ENCODE assay signal across 8 cellular contexts in the genomic region with DNA sequence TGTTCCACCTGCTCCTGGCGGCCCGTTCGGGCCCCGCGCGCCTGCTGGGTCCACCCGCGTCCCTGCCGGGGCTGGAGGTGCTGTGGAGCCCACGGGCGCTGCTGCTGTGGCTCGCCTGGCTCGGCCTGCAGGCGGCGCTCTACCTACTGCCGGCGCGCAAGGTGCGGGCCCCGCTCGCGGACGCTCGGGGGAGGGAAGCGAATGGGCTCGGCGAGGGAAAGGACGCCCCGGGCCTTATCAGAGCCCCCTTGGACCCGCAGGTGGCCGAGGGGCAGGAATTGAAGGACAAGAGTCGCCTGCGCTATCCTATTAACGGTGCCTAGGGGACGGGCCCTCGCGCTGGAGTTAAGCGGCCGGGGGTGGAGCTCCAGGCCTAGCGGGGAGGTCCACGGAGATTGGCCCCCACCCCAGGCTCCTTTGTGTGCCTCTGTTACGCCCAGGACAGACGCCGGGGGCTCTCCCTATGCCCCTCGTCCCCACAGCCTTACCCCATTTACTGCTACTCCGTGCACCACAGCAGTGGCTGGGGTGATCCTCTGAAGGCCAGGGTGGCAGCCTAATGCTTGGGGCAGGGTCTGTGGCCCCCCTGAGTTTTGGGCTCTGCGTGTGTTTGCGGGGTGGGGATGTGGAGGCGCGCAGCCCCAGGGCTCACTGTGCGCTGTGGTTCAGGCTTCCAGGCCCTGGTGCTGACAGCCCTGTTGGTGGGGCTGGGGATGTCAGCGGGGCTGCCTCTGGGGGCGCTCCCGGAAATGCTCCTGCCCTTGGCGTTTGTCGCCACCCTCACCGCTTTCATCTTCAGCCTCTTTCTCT. TPM values are rescaled to one million over a fixed set of nuclear protein-coding genes. Genes with fewer than 3 reads are reported as not detected.
DNase-seq lines count a peak whose midpoint lies in the region; ATAC-seq and TF ChIP-seq lines count a peak whose summit lies in the region.

No MANE protein-coding gene starts in this region.

- H3K4me2 ChIP-seq in HCT116 (ENCODE audit: low read length) = peak overlapping the region; percentile 92

- CTCF ChIA-PET in HCT116 (lab: Charles Lee) = interaction anchor here (1.0 to 3.2 kb wide), 11 partner anchors 9 to 269 kb away, joined by 3 to 20 read pairs (median 4); a partner anchor contains a TSS

- H3K79me2 ChIP-seq in HCT116 (ENCODE audit: insufficient read depth, low read length) = peaks cover 21% of the 10 kb centered on the region

- TF ChIP-seq RAD21 in HCT116 (IDR thresholded peaks at IDR 0.05; ENCODE audit: low read depth) = no peak

- TF ChIP-seq CTCF in HCT116 (IDR thresholded peaks at IDR 0.05 in 2 of 3, conservative IDR thresholded peaks at IDR 0.05 in 1 of 3; ENCODE audit: borderline replicate concordance in 1 of 3, insufficient read depth in 1 of 3, low read depth in 2 of 3, low read length in 2 of 3) (peak in 2 of 3 experiments; percentile 90; a peak in 4 of 6 replicates), foreskin fibroblast (IDR thresholded peaks at IDR 0.05; ENCODE audit: low read depth, low read length) (peak; percentile 73), tibial nerve (IDR thresholded peaks at IDR 0.05) (peak; percentile 72 to 89 (median 84))

- intact Hi-C loops in HCT116 (cut with micrococcal nuclease) = loop anchor here (5.0 to 10.0 kb wide), 2 partner anchors 70 to 198 kb away; a partner anchor contains a TSS

- H3K4me3 ChIP-seq in HCT116 (replicated peaks in 1 of 2; ENCODE audit: low read depth in 1 of 2, low read length in 2 of 2) (peak overlapping the region; percentile 66 to 76), foreskin fibroblast (ENCODE audit: low read depth in 1 of 2, low read length in 2 of 2) (peak overlapping the region; percentile 52 to 71), tibial nerve (peak overlapping the region; percentile 43 to 60 (median 57)), SJCRH30 (no peak overlapping the region; the same call in 1 of the 2 replicates)

- H3K4me1 ChIP-seq in HCT116 (ENCODE audit: control insufficient read depth in 1 of 2, insufficient read depth in 2 of 2, low read length in 2 of 2) = peaks cover 22 to 52% of the 10 kb centered on the region in 2 experiments
- H3K4me1 ChIP-seq in tibial nerve = peaks cover 0 to 51% (median 38%) of the 10 kb centered on the region in 4 donors
- H3K4me1 ChIP-seq in SJCRH30 = peaks cover 5% of the 10 kb centered on the region; the same call in 1 of the 2 replicates

- ATAC-seq in HCT116 = peak; percentile 56

- no peak for TF ChIP-seq EP300 in tibial nerve (IDR thresholded peaks at IDR 0.05)

- H4K20me1 ChIP-seq in HCT116 (ENCODE audit: insufficient read depth) = no peaks in the 10 kb centered on the region

- H3K36me3 ChIP-seq in HCT116 (ENCODE audit: control insufficient read depth in 1 of 2, insufficient read depth in 2 of 2, low read length in 2 of 2) (0 out of 4 replicates have a peak, but pooled peaks cover 0 to 10% of the 10 kb centered on the region in 2 experiments), tibial nerve (peaks cover 0 to 49% (median 6%) of the 10 kb centered on the region in 3 donors), SJCRH30 (no peaks in the 10 kb centered on the region)

- H3K9me2 ChIP-seq in HCT116 (ENCODE audit: insufficient read depth) = no peaks in the 10 kb centered on the region

- 2 to 3% methylated on average over 17 to 19 of the region's 57 CpGs for WGBS in tibial nerve, 2 donors

- peak overlapping the region; percentile 82 for H3K27ac ChIP-seq in HCT116 (ENCODE audit: low read depth, low read length)
- H3K27ac ChIP-seq in tibial nerve = peak overlapping the region in 2 of 4 donors; percentile 71 to 82
- H3K27ac ChIP-seq in SJCRH30 = no peak overlapping the region

- RAD21 ChIA-PET in HCT116 (lab: Charles Lee; ENCODE audit: low non-redundant PET in 1 of 2, low total read pairs in 2 of 2, uncharacterized antibody in 2 of 2, unreplicated experiment in 2 of 2) = no interaction called here

- BruUV-seq in HCT116 (replicated peaks; lab: Mats Ljungman, UMichigan) = no TSS peak

- no peaks in the 10 kb centered on the region for H3K27me3 ChIP-seq in HCT116 (ENCODE audit: insufficient read depth, low read length)
- H3K27me3 ChIP-seq in tibial nerve = no peaks in the 10 kb centered on the region
- no peaks in the 10 kb centered on the region for H3K27me3 ChIP-seq in SJCRH30

- no peak overlapping the region for H2AFZ ChIP-seq in HCT116 (ENCODE audit: low read depth, low read length, poor library complexity, severe bottlenecking)

- DNase-seq in DMS53 treated with DMSO at 0.1 percent for 48 hours (lab: John Stamatoyannopoulos, UW; ENCODE audit: unreplicated experiment) (peak; percentile 45), HCT116 (ENCODE audit: low read depth, low spot score) (no peak), NOMO-1 treated with DMSO at 0.1 percent for 48 hours (lab: John Stamatoyannopoulos, UW; ENCODE audit: unreplicated experiment) (peak; percentile 51), foreskin fibroblast (peak in 1 of 2 donors; percentile 84), nucleus accumbens (lab: John Stamatoyannopoulos, UW) (peak in 42 of 56 donors; percentile 11 to 69 (median 44)), tibial nerve (ENCODE audit: low spot score in 2 of 2) (no peak), SJCRH30 (no peak)
- DNase-seq in activated T-helper 1 cell treated with anti-CD3 and anti-CD28 coated beads, Interleukin-2, amount 50 U/mL, for 16 hours (ENCODE audit: low read depth in 1 of 2, low spot score in 1 of 2) = peak; percentile 63 to 67

- no peak for TF ChIP-seq POLR2A in HCT116 (IDR thresholded peaks at IDR 0.05; ENCODE audit: borderline replicate concordance, extremely low read depth, insufficient read depth, insufficient read length)
- TF ChIP-seq POLR2A in tibial nerve (IDR thresholded peaks at IDR 0.05) = no peak

- POLR2A ChIA-PET in HCT116 (lab: Charles Lee) = interaction anchor here (1.3 to 3.7 kb wide), 10 partner anchors 9 to 194 kb away, joined by 3 to 21 read pairs (median 9); a partner anchor contains a TSS

- H3K9me3 ChIP-seq in HCT116 (ENCODE audit: control insufficient read depth in 1 of 2, insufficient read depth in 1 of 2, low read depth in 1 of 2, low read length in 2 of 2) (no peaks in the 10 kb centered on the region), tibial nerve (no peaks in the 10 kb centered on the region), SJCRH30 (replicated peaks) (no peaks in the 10 kb centered on the region)

- peak overlapping the region; percentile 68 for H3K9ac ChIP-seq in HCT116 (ENCODE audit: low read length)

TF ChIP-seq in HCT116, 20 proteins besides CTCF, POLR2A, EP300 and RAD21 (continues in another document):
- TF ChIP-seq, protein P1, sequence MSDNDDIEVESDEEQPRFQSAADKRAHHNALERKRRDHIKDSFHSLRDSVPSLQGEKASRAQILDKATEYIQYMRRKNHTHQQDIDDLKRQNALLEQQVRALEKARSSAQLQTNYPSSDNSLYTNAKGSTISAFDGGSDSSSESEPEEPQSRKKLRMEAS (IDR thresholded peaks at IDR 0.05) = no peak
- TF ChIP-seq ZNF274 (IDR thresholded peaks at IDR 0.05; ENCODE audit: low read depth, low read length) (no peak), YY1 (IDR thresholded peaks at IDR 0.05; ENCODE audit: extremely low read depth, insufficient replicate concordance, low read depth, low read length) (peak; percentile 53), POLR2AphosphoS5 (IDR thresholded peaks at IDR 0.05; ENCODE audit: low read depth, low read length) (peak; percentile 55), FOSL1 (IDR thresholded peaks at IDR 0.05; ENCODE audit: low read depth) (no peak), CBX3 (IDR thresholded peaks at IDR 0.05; ENCODE audit: low read depth) (no peak), SP1 (IDR thresholded peaks at IDR 0.05; ENCODE audit: low read depth) (no peak), SIN3A (IDR thresholded peaks at IDR 0.05; ENCODE audit: low read depth) (no peak), TCF7L2 (IDR thresholded peaks at IDR 0.05; ENCODE audit: borderline replicate concordance, extremely low read depth, insufficient read depth, insufficient read length) (peak; percentile 68), SRF (IDR thresholded peaks at IDR 0.05; ENCODE audit: low read depth) (no peak), EZH2 (IDR thresholded peaks at IDR 0.05) (no peak), ZFX (IDR thresholded peaks at IDR 0.05) (0 out of 2 replicates have a peak, but pooled peaks have one; percentile 35), ELF1 (IDR thresholded peaks at IDR 0.05; ENCODE audit: borderline replicate concordance, low read depth) (no peak), EGR1 (IDR thresholded peaks at IDR 0.05; ENCODE audit: low read depth) (no peak), CEBPB (IDR thresholded peaks at IDR 0.05; ENCODE audit: low read depth) (no peak)
- TF ChIP-seq, protein P2, sequence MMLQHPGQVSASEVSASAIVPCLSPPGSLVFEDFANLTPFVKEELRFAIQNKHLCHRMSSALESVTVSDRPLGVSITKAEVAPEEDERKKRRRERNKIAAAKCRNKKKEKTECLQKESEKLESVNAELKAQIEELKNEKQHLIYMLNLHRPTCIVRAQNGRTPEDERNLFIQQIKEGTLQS (IDR thresholded peaks at IDR 0.05) = no peak

RNA-seq across cellular contexts. Expression of a gene that starts 1.1 kb away (rescaled TPM):
- total RNA-seq in HCT116 (2021; ENCODE audit: unreplicated experiment) (52.9 TPM), tibial nerve (10 to 100 TPM; 13.6 to 93.0 (median 41.5) TPM)
- 38.9 and 41.5 TPM in 2 replicates for polyA plus RNA-seq in HCT116 (2012)
- 2.9 and 3.7 TPM in 2 replicates for total RNA-seq in SJCRH30 (2014; rRNA removed; shearing (Covaris generic))

RNA-seq across cellular contexts. Expression of a gene that starts 4.7 kb away (rescaled TPM):
- total RNA-seq in HCT116 (2021; ENCODE audit: unreplicated experiment) (18.8 TPM), tibial nerve (10 to 100 TPM; 19.2 to 26.8 (median 22.6) TPM)
- 9.6 and 13.4 TPM in 2 replicates for polyA plus RNA-seq in HCT116 (2012)
- total RNA-seq in SJCRH30 (2014; rRNA removed; shearing (Covaris generic)) = 8.3 and 9.4 TPM in 2 replicates

RNA-seq across cellular contexts. Expression of a gene that starts 9.2 kb away (rescaled TPM):
- total RNA-seq in HCT116 (2021; ENCODE audit: unreplicated experiment) (1,073 TPM), tibial nerve (1,000 to 10,000 TPM; 1,078 to 1,548 (median 1,229) TPM)
- polyA plus RNA-seq in HCT116 (2012) = 1,238 and 1,816 TPM in 2 replicates
- 281 and 356 TPM in 2 replicates for total RNA-seq in SJCRH30 (2014; rRNA removed; shearing (Covaris generic))

RNA-seq across cellular contexts. Expression of a gene that starts 9.4 kb away (rescaled TPM):
- total RNA-seq in HCT116 (2021; ENCODE audit: unreplicated experiment) = 77.5 TPM
- 44.6 and 50.8 TPM in 2 replicates for polyA plus RNA-seq in HCT116 (2012)
- total RNA-seq in tibial nerve = 10 to 100 TPM; 48.8 to 55.9 (median 54.2) TPM
- total RNA-seq in SJCRH30 (2014; rRNA removed; shearing (Covaris generic)) = 51.5 and 58.9 TPM in 2 replicates

RNA-seq across cellular contexts. Expression of a gene that starts 16.7 kb away (rescaled TPM):
- 89.5 TPM for total RNA-seq in HCT116 (2021; ENCODE audit: unreplicated experiment)
- polyA plus RNA-seq in HCT116 (2012) = 94.6 and 117 TPM in 2 replicates
- total RNA-seq in tibial nerve = 100 to 1,000 TPM; 193 to 544 (median 439) TPM
- total RNA-seq in SJCRH30 (2014; rRNA removed; shearing (Covaris generic)) = 59.6 and 86.6 TPM in 2 replicates

Comparison
In these comparisons a context has a peak if more than half of its experiments do, and no peak if none do; other contexts are left out.
1. DNase-seq: peak in DMS53 treated with DMSO at 0.1 percent for 48 hours (single experiment), NOMO-1 treated with DMSO at 0.1 percent for 48 hours (single experiment), activated T-helper 1 cell treated with anti-CD3 and anti-CD28 coated beads, Interleukin-2, amount 50 U/mL, for 16 hours (2 of 2) and nucleus accumbens (42 of 56); none in HCT116 (single experiment), tibial nerve (0 of 2) and SJCRH30 (0 of 2).
2. Peak in every context shown above with its lines, with median percentiles within 50 percentile points of each other: CTCF ChIP-seq.